Comparison of ENCODE assay signal across 8 cellular contexts in genomic region chr2:218908721-218909619, GRCh38. TPM values are rescaled to one million over a fixed set of nuclear protein-coding genes. Genes with fewer than 3 reads are reported as not detected.
DNase-seq lines count a peak whose midpoint lies in the region; ATAC-seq and TF ChIP-seq lines count a peak whose summit lies in the region.

No MANE protein-coding gene starts in this region.

- H2BK5ac ChIP-seq in IMR-90 (ENCODE audit: low read depth, low read length, poor library complexity, severe bottlenecking) = no peak overlapping the region

- no peaks in the 10 kb centered on the region for H3K9me1 ChIP-seq in IMR-90 (ENCODE audit: insufficient read depth, low read length)

- no peak overlapping the region; the same call in 2 of the 3 replicates for H2BK15ac ChIP-seq in IMR-90 (ENCODE audit: low read depth, low read length)

- peak; percentile 94 for ATAC-seq in GM21447 (IDR thresholded peaks at IDR 0.05; ENCODE audit: unreplicated experiment)
- peak; percentile 98 for ATAC-seq in IMR-90 (ENCODE audit: low read depth)
- ATAC-seq in Panc1 = peak; percentile 98
- ATAC-seq in activated T-helper 17 cell treated with anti-CD3 and anti-CD28 coated beads, Interleukin-2, amount 50 U/mL, for 72 hours (replicated peaks) = peak; percentile 99

- dilution Hi-C loops in IMR-90 (cut with HindIII; ENCODE audit: low sequenced_read_pairs, unreplicated experiment) = no loop called here

- no peak overlapping the region for H4K91ac ChIP-seq in IMR-90 (ENCODE audit: insufficient read depth, low read depth, low read length)

- BruUV-seq in IMR-90 (replicated peaks; lab: Mats Ljungman, UMichigan) = no TSS peak
- BruUV-seq in Panc1 (replicated peaks; lab: Mats Ljungman, UMichigan) = TSS peak; percentile 86

- no peaks in the 10 kb centered on the region for H3K36me3 Mint-ChIP-seq in activated T-helper 17 cell treated with anti-CD3 and anti-CD28 coated beads, Interleukin-2, amount 50 U/mL, for 72 hours (ENCODE audit: low read depth)
- peaks cover 5% of the 10 kb centered on the region for H3K36me3 Mint-ChIP-seq in nephron progenitor cell (ENCODE audit: low read depth)

- peak overlapping the region; percentile 42 to 70; a peak in 2 of 4 replicates for H4K8ac ChIP-seq in IMR-90 (ENCODE audit: low read depth in 2 of 2, low read length in 2 of 2)

- 13% methylated on average over 25 of the region's 58 CpGs; no CpG with 5 or more reads in 1 of the 2 experiments for WGBS in IMR-90 (ENCODE audit: extremely low coverage in 2 of 2, insufficient read length in 1 of 2), 2 experiments

- H3K27ac ChIP-seq in IMR-90 (ENCODE audit: insufficient read depth, low read length) (no peak overlapping the region), Panc1 (ENCODE audit: low read length) (peak overlapping the region; percentile 97)

- peak overlapping the region; percentile 89 for H3K4me3 Mint-ChIP-seq in activated T-helper 17 cell treated with anti-CD3 and anti-CD28 coated beads, Interleukin-2, amount 50 U/mL, for 72 hours
- H3K4me3 Mint-ChIP-seq in nephron progenitor cell = peak overlapping the region; percentile 85

- in situ Hi-C loops in IMR-90 (cut with MboI; ENCODE audit: low sequenced_read_pairs) = no loop called here
- in situ Hi-C loops in Panc1 (cut with HindIII; ENCODE audit: low pct_unique_long_range_greater_than_20kb, low sequenced_read_pairs) = no loop called here

- no peak for TF ChIP-seq RAD21 in IMR-90 (IDR thresholded peaks at IDR 0.05; ENCODE audit: low read length)

- H3K9ac ChIP-seq in IMR-90 (ENCODE audit: low read depth, low read length) = peak overlapping the region; percentile 18; the same call in 1 of the 2 replicates

- peaks cover 31% of the 10 kb centered on the region for H3K27me3 ChIP-seq in IMR-90 (ENCODE audit: control insufficient read depth, insufficient read depth, low read length)
- no peaks in the 10 kb centered on the region for H3K27me3 ChIP-seq in Panc1 (ENCODE audit: control insufficient read depth, insufficient read depth, low read length)

- H3K9me3 ChIP-seq in IMR-90 (ENCODE audit: control insufficient read depth, insufficient read depth, low read length) = peaks cover 3% of the 10 kb centered on the region; the same call in 1 of the 2 replicates
- H3K9me3 ChIP-seq in Panc1 (ENCODE audit: control insufficient read depth, insufficient read depth, low read depth, low read length) = no peaks in the 10 kb centered on the region

- H3K4me1 ChIP-seq in IMR-90 (ENCODE audit: control insufficient read depth, insufficient read depth, low read length) = no peaks in the 10 kb centered on the region
- peaks cover 11% of the 10 kb centered on the region for H3K4me1 ChIP-seq in Panc1 (ENCODE audit: control insufficient read depth, insufficient read depth, low read length)

- no peak overlapping the region for H2AK5ac ChIP-seq in IMR-90 (ENCODE audit: low read depth, low read length)

- H3K14ac ChIP-seq in IMR-90 (replicated peaks; ENCODE audit: low read depth, low read length) = peak overlapping the region; percentile 43; the same call in 1 of the 2 replicates

- no peak for TF ChIP-seq POLR2A in IMR-90 (IDR thresholded peaks at IDR 0.05; ENCODE audit: low read depth, low read length)

- H3K36me3 ChIP-seq in IMR-90 (ENCODE audit: control insufficient read depth, insufficient read depth, low read length) (no peaks in the 10 kb centered on the region), Panc1 (ENCODE audit: control insufficient read depth, insufficient read depth, low read length) (no peaks in the 10 kb centered on the region)

- H4K20me1 ChIP-seq in IMR-90 (ENCODE audit: insufficient read depth, low read length) = no peaks in the 10 kb centered on the region

- 0 out of 2 replicates have a peak overlapping the region, but pooled peaks have one; percentile 11 for H3K18ac ChIP-seq in IMR-90 (ENCODE audit: low read depth, low read length)

- peak overlapping the region; percentile 73 for H4K5ac ChIP-seq in IMR-90 (ENCODE audit: low read depth, low read length)

- no peak overlapping the region for H2BK120ac ChIP-seq in IMR-90 (ENCODE audit: low read depth, low read length)

- H3K79me1 ChIP-seq in IMR-90 (ENCODE audit: low read depth in 1 of 2, low read length in 2 of 2) = no peaks in the 10 kb centered on the region

- CTCF ChIA-PET in IMR-90 (lab: Yijun Ruan, JAX) = interaction anchor here (0.5 to 2.0 kb wide), 4 partner anchors 11 to 121 kb away, joined by 3 to 12 read pairs (median 4); no protein-coding TSS in a partner anchor
- CTCF ChIA-PET in Panc1 (lab: Charles Lee) = interaction anchor here (1.0 to 1.7 kb wide), 2 partner anchors 11 kb away, joined by 3 to 8 read pairs; no protein-coding TSS in a partner anchor

- DNase-seq in DMS 273 treated with DMSO at 0.1 percent for 48 hours (lab: John Stamatoyannopoulos, UW) (peak; percentile 88), IMR-90 (peak; percentile 71), Panc1 (ENCODE audit: low read depth, low spot score) (peak; percentile 82), fibroblast of the conjunctiva (ENCODE audit: low read depth) (peak; percentile 72), nephron progenitor cell (peak; percentile 90)
- peak; percentile 86 for DNase-seq in stimulated activated naive CD4-positive, alpha-beta T cell treated with Interleukin-2 at 50 U/mL for 16 hours (lab: John Stamatoyannopoulos, UW)

- peak overlapping the region; percentile 89 for H3K27ac Mint-ChIP-seq in activated T-helper 17 cell treated with anti-CD3 and anti-CD28 coated beads, Interleukin-2, amount 50 U/mL, for 72 hours
- peak overlapping the region; percentile 90 for H3K27ac Mint-ChIP-seq in nephron progenitor cell

- no peak overlapping the region for H2AK9ac ChIP-seq in IMR-90 (replicated peaks; ENCODE audit: low read depth, low read length, poor library complexity)

- H2BK20ac ChIP-seq in IMR-90 (ENCODE audit: low read depth, low read length) = no peak overlapping the region

- peaks cover 11% of the 10 kb centered on the region for H3K27me3 Mint-ChIP-seq in activated T-helper 17 cell treated with anti-CD3 and anti-CD28 coated beads, Interleukin-2, amount 50 U/mL, for 72 hours
- H3K27me3 Mint-ChIP-seq in nephron progenitor cell (ENCODE audit: low read depth, poor library complexity) = peaks cover 61% of the 10 kb centered on the region

- H3K9me3 Mint-ChIP-seq in activated T-helper 17 cell treated with anti-CD3 and anti-CD28 coated beads, Interleukin-2, amount 50 U/mL, for 72 hours = no peaks in the 10 kb centered on the region
- peaks cover 4% of the 10 kb centered on the region for H3K9me3 Mint-ChIP-seq in nephron progenitor cell

- H3K56ac ChIP-seq in IMR-90 (ENCODE audit: extremely low read depth, insufficient read depth, low read length) = no peak overlapping the region

- intact Hi-C loops in IMR-90 (cut with micrococcal nuclease) = no loop called here
- intact Hi-C loops in Panc1 (cut with micrococcal nuclease; ENCODE audit: unreplicated experiment) = no loop called here

- H3K23ac ChIP-seq in IMR-90 (ENCODE audit: low read depth, low read length) = no peak overlapping the region

- no peak overlapping the region for H3K4ac ChIP-seq in IMR-90 (ENCODE audit: low read depth, low read length)

- POLR2A ChIA-PET in IMR-90 (lab: Charles Lee; ENCODE audit: unreplicated experiment) = no interaction called here
- POLR2A ChIA-PET in Panc1 (lab: Charles Lee) = interaction anchor here (0.6 to 1.2 kb wide), 2 partner anchors 11 to 852 kb away, joined by 4 to 7 read pairs; no protein-coding TSS in a partner anchor

- H3K4me3 ChIP-seq in IMR-90 (ENCODE audit: insufficient read depth, low read depth, low read length) (peak overlapping the region; percentile 56), Panc1 (ENCODE audit: low read depth in 2 of 2, low read length in 2 of 2) (peak overlapping the region; percentile 63 to 77)

- peak overlapping the region; percentile 87 for H2AFZ ChIP-seq in IMR-90 (replicated peaks; ENCODE audit: low read length, poor library complexity)

- peaks cover 8% of the 10 kb centered on the region for H3K4me1 Mint-ChIP-seq in activated T-helper 17 cell treated with anti-CD3 and anti-CD28 coated beads, Interleukin-2, amount 50 U/mL, for 72 hours
- H3K4me1 Mint-ChIP-seq in nephron progenitor cell = peaks cover 20% of the 10 kb centered on the region

- TF ChIP-seq CTCF in IMR-90 (conservative IDR thresholded peaks at IDR 0.05; ENCODE audit: low read depth, low read length) = no peak
- no peak for TF ChIP-seq CTCF in Panc1 (IDR thresholded peaks at IDR 0.05)
- TF ChIP-seq CTCF in nephron progenitor cell (IDR thresholded peaks at IDR 0.05) = no peak

- H3K4me2 ChIP-seq in IMR-90 (ENCODE audit: low read depth, low read length) = peak overlapping the region; percentile 89

TF ChIP-seq in IMR-90, 13 proteins besides CTCF, POLR2A, EP300 and RAD21 (continues in another document):
- TF ChIP-seq CEBPB (IDR thresholded peaks at IDR 0.05; ENCODE audit: low read depth, low read length) = no peak

RNA-seq across cellular contexts. Expression of gene WNT10A, which starts 28.3 kb away (rescaled TPM):
- not detected in 2 replicates for total RNA-seq in IMR-90 (2012; rRNA removed)
- polyA plus RNA-seq in IMR-90 (2012; rRNA removed) = not detected in 2 replicates
- not detected in 2 replicates for polyA plus RNA-seq in IMR-90 (2012; cell fraction: cytosol; rRNA removed)
- polyA plus RNA-seq in IMR-90 (2012; cell fraction: nucleus; rRNA removed; ENCODE audit: low replicate concordance) = not detected in 2 replicates
- 9.2 TPM for total RNA-seq in Panc1 (2021; ENCODE audit: unreplicated experiment)
- 8.6 TPM for polyA plus RNA-seq in Panc1 (2012; ENCODE audit: insufficient read length)
- 10 to 100 TPM in 1 of 2 donors, 1 to 10 TPM in 1; 1.0 to 49.8 TPM for total RNA-seq in activated T-helper 17 cell treated with anti-CD3 and anti-CD28 coated beads, Interleukin-2, amount 50 U/mL, for 72 hours

RNA-seq across cellular contexts. Expression of gene WNT6, which starts 49.4 kb away (rescaled TPM):
- total RNA-seq in IMR-90 (2012; rRNA removed) = not detected in 2 replicates
- polyA plus RNA-seq in IMR-90 (2012; rRNA removed) = not detected in 2 replicates
- polyA plus RNA-seq in IMR-90 (2012; cell fraction: cytosol; rRNA removed) = not detected in 2 replicates
- polyA plus RNA-seq in IMR-90 (2012; cell fraction: nucleus; rRNA removed; ENCODE audit: low replicate concordance) = not detected in 2 replicates
- total RNA-seq in Panc1 (2021; ENCODE audit: unreplicated experiment) = 8.1 TPM
- polyA plus RNA-seq in Panc1 (2012; ENCODE audit: insufficient read length) = 3.9 TPM
- under 1 TPM in 1 of 2 donors, not detected in 1; 0.29 TPM for total RNA-seq in activated T-helper 17 cell treated with anti-CD3 and anti-CD28 coated beads, Interleukin-2, amount 50 U/mL, for 72 hours

RNA-seq across cellular contexts. Expression of gene CDK5R2, which starts 50.5 kb away (rescaled TPM):
- total RNA-seq in IMR-90 (2012; rRNA removed) (not detected in 2 replicates), Panc1 (2021; ENCODE audit: unreplicated experiment) (1.3 TPM)
- not detected in 2 replicates for polyA plus RNA-seq in IMR-90 (2012; rRNA removed)
- 0.09 and 0.21 TPM in 2 replicates for polyA plus RNA-seq in IMR-90 (2012; cell fraction: cytosol; rRNA removed)
- 0.03 and 0.07 TPM in 2 replicates for polyA plus RNA-seq in IMR-90 (2012; cell fraction: nucleus; rRNA removed; ENCODE audit: low replicate concordance)
- polyA plus RNA-seq in Panc1 (2012; ENCODE audit: insufficient read length) = 1.8 TPM
- not detected for total RNA-seq in activated T-helper 17 cell treated with anti-CD3 and anti-CD28 coated beads, Interleukin-2, amount 50 U/mL, for 72 hours
